ENCODE assay signal across 9 cellular contexts in genomic region chr6:121652726-121653623, GRCh38.
DNase-seq lines count a peak whose midpoint lies in the region; ATAC-seq, FAIRE-seq and TF ChIP-seq lines count a peak whose summit lies in the region.
"Had no signal": no experiment of that assay in that cellular context is flagged by ENCODE, and none has a peak within 500 bp of the region (broad histone marks: within the 10 kb centered on the region; RNA-seq: fewer than 3 reads in every experiment).

No MANE protein-coding gene starts in this region.

- H3K9me3 ChIP-seq in duodenal mucosa (ENCODE audit: control insufficient read depth in 1 of 2, low read length in 2 of 2) (no peaks in the 10 kb centered on the region), kidney (ENCODE audit: control insufficient read depth in 1 of 2, low read length in 2 of 2) (no peaks in the 10 kb centered on the region)

- ATAC-seq in HG02852 (IDR thresholded peaks at IDR 0.05; ENCODE audit: unreplicated experiment) (no peak), HG03354 (IDR thresholded peaks at IDR 0.05; ENCODE audit: poor library complexity, severe bottlenecking, unreplicated experiment) (no peak)

- H3K9ac ChIP-seq in duodenal mucosa (ENCODE audit: low read depth in 1 of 2, low read length in 2 of 2) (no peak overlapping the region), kidney (ENCODE audit: low read length in 2 of 2) (no peak overlapping the region)

- intact Hi-C loops in kidney (cut with DNase I), result no loop called here

- H3K36me3 ChIP-seq in duodenal mucosa (ENCODE audit: control insufficient read depth in 1 of 2, insufficient read depth in 2 of 2, low read length in 2 of 2), result no peaks in the 10 kb centered on the region
- no peaks in the 10 kb centered on the region for H3K36me3 ChIP-seq in kidney (ENCODE audit: control insufficient read depth in 1 of 2, insufficient read depth in 2 of 2, low read length in 2 of 2)

- no peak for FAIRE-seq in kidney (lab: Jason Lieb, UNC)

- DNase-seq in AG20443 (ENCODE audit: low spot score) (peak; percentile 65), M059J (ENCODE audit: low read depth) (peak; percentile 85), myocyte (ENCODE audit: low read depth) (peak; percentile 55), kidney (no peak)
- DNase-seq in activated CD4-positive, alpha-beta T cell treated with anti-CD3 and anti-CD28 coated beads, Interleukin-2, amount 50 U/mL, for 1 hour, result no peak
- DNase-seq: NCI-H2029 treated with DMSO at 0.1 percent for 48 hours had no signal

- H3K27ac ChIP-seq in duodenal mucosa (ENCODE audit: low read depth, low read length), result peak overlapping the region; percentile 3
- H3K27ac ChIP-seq in kidney (ENCODE audit: low read depth in 2 of 2, low read length in 2 of 2), result peak overlapping the region in 1 of 2 donors; percentile 20

- H3K4me3 ChIP-seq in duodenal mucosa (ENCODE audit: low read depth in 1 of 2, low read length in 2 of 2) (no peak overlapping the region), kidney (ENCODE audit: low read length in 2 of 2) (no peak overlapping the region)

- no peaks in the 10 kb centered on the region for H3K4me1 ChIP-seq in duodenal mucosa (ENCODE audit: control insufficient read depth in 1 of 2, insufficient read depth in 2 of 2, low read length in 2 of 2)
- no peaks in the 10 kb centered on the region for H3K4me1 ChIP-seq in kidney (ENCODE audit: control insufficient read depth in 1 of 2, insufficient read depth in 1 of 2, low read depth in 1 of 2, low read length in 2 of 2)

- H3K27me3 ChIP-seq in duodenal mucosa (ENCODE audit: control insufficient read depth in 1 of 2, insufficient read depth in 2 of 2, low read length in 2 of 2), result no peaks in the 10 kb centered on the region

- no peak for TF ChIP-seq CTCF in kidney (IDR thresholded peaks at IDR 0.05; ENCODE audit: borderline replicate concordance, extremely low read depth, insufficient read depth)

Comparison
In these comparisons a context has a peak if more than half of its experiments do, and no peak if none do; other contexts are left out.
1. DNase-seq: peak in AG20443 (single experiment), M059J (single experiment) and myocyte (single experiment); none in kidney (single experiment) and activated CD4-positive, alpha-beta T cell treated with anti-CD3 and anti-CD28 coated beads, Interleukin-2, amount 50 U/mL, for 1 hour (single experiment).